In genomic region chr18:74457043-74457742, GRCh38 we compare ENCODE assay signal across 8 cellular contexts. TPM values are rescaled to one million over a fixed set of nuclear protein-coding genes. Genes with fewer than 3 reads are reported as not detected.
A peak's percentile ranks its signal among the peaks of the same experiment; 100 is the strongest.
DNase-seq lines count a peak whose midpoint lies in the region; ATAC-seq and TF ChIP-seq lines count a peak whose summit lies in the region.

TSS of gene DIPK1C (minus strand) at chr18:74457308. CDS start at chr18:74457259, 49 bp downstream.

- intact Hi-C loops in Calu3 (cut with micrococcal nuclease; ENCODE audit: unreplicated experiment) (no loop called here), left ventricle myocardium superior (cut with micrococcal nuclease) (no loop called here)

- CTCF ChIA-PET in Calu3 (lab: Charles Lee), result no interaction called here

- H3K4me1 Mint-ChIP-seq in Calu3 (ENCODE audit: low read depth, unreplicated experiment) (peaks cover 8% of the 10 kb centered on the region), progenitor cell of endocrine pancreas (ENCODE audit: low read depth) (peaks cover 10% of the 10 kb centered on the region)

- BruUV-seq in Calu3 (replicated peaks; lab: Mats Ljungman, UMichigan), result no TSS peak

- ATAC-seq in left ventricle myocardium superior (peak; percentile 61), HG03280 (IDR thresholded peaks at IDR 0.05; ENCODE audit: unreplicated experiment) (no peak), HG03354 (IDR thresholded peaks at IDR 0.05; ENCODE audit: poor library complexity, severe bottlenecking, unreplicated experiment) (no peak)

- H3K27ac Mint-ChIP-seq in Calu3 (ENCODE audit: unreplicated experiment), result no peak within 1 kb of the TSS
- H3K27ac Mint-ChIP-seq in progenitor cell of endocrine pancreas, result peak within 1 kb of the TSS; percentile 71

- H3K36me3 Mint-ChIP-seq in Calu3 (ENCODE audit: insufficient read depth, unreplicated experiment), result peaks cover 5% of the 10 kb centered on the region
- H3K36me3 Mint-ChIP-seq in progenitor cell of endocrine pancreas (ENCODE audit: insufficient read depth), result no peaks in the 10 kb centered on the region

- DNase-seq in Calu3, result no peak
- peak; percentile 2 to 7 for DNase-seq in activated CD4-positive, alpha-beta T cell treated with anti-CD3 and anti-CD28 coated beads, Interleukin-2, amount 50 U/mL, for 48 hours
- DNase-seq in left ventricle myocardium superior, result peak; percentile 76
- no peak for DNase-seq in progenitor cell of endocrine pancreas (ENCODE audit: low spot score, unreplicated experiment)
- DNase-seq in GF-D8 (lab: John Stamatoyannopoulos, UW), result no peak
- no peak for DNase-seq in SK-N-DZ (ENCODE audit: low spot score)

- H3K4me3 Mint-ChIP-seq in Calu3 (ENCODE audit: low read depth, unreplicated experiment) (peak within 1 kb of the TSS; percentile 66), progenitor cell of endocrine pancreas (ENCODE audit: low read depth) (peak within 1 kb of the TSS; percentile 65)

- TF ChIP-seq CTCF in Calu3 (IDR thresholded peaks at IDR 0.05; ENCODE audit: unreplicated experiment), result no peak
- no peak for TF ChIP-seq CTCF in progenitor cell of endocrine pancreas (IDR thresholded peaks at IDR 0.05; ENCODE audit: unreplicated experiment)

- H3K9me3 Mint-ChIP-seq in Calu3 (ENCODE audit: low read depth, unreplicated experiment), result no peaks in the 10 kb centered on the region
- H3K9me3 Mint-ChIP-seq in progenitor cell of endocrine pancreas (ENCODE audit: low read depth), result no peaks in the 10 kb centered on the region

- H3K27me3 Mint-ChIP-seq in Calu3 (ENCODE audit: unreplicated experiment) (peaks cover 100% of the 10 kb centered on the region), progenitor cell of endocrine pancreas (peaks cover 73% of the 10 kb centered on the region)

RNA-seq across cellular contexts. Expression of gene DIPK1C, which starts in this region (rescaled TPM):
- total RNA-seq in Calu3 (2022) (not detected in 2 replicates), left ventricle myocardium superior (6.3 TPM), progenitor cell of endocrine pancreas (not detected in 2 replicates)
- polyA plus RNA-seq in SK-N-DZ (2014; cell fraction: cytosol; rRNA removed), result not detected in 2 replicates
- polyA plus RNA-seq in SK-N-DZ (2014; cell fraction: nucleus; rRNA removed), result not detected in 2 replicates

Comparison
In these comparisons a context has a peak if more than half of its experiments do, and no peak if none do; other contexts are left out.
1. DNase-seq: peak in activated CD4-positive, alpha-beta T cell treated with anti-CD3 and anti-CD28 coated beads, Interleukin-2, amount 50 U/mL, for 48 hours (2 of 2) and left ventricle myocardium superior (single experiment); none in Calu3 (single experiment), progenitor cell of endocrine pancreas (single experiment), GF-D8 (single experiment) and SK-N-DZ (single experiment).